9 cellular contexts compared by ENCODE assay signal in genomic region chr1:233113009-233113712, GRCh38.
A peak's percentile ranks its signal among the peaks of the same experiment; 100 is the strongest.
DNase-seq lines count a peak whose midpoint lies in the region; ATAC-seq and FAIRE-seq lines count a peak whose summit lies in the region.
"Had no signal": no experiment of that assay in that cellular context is flagged by ENCODE, and none has a peak within 500 bp of the region (broad histone marks: within the 10 kb centered on the region; RNA-seq: fewer than 3 reads in every experiment).

No MANE protein-coding gene starts in this region.

- H3K4me3 Mint-ChIP-seq in naive thymus-derived CD4-positive, alpha-beta T cell = peak overlapping the region in 1 of 10 donors; percentile 69
- H3K4me3 Mint-ChIP-seq: activated B cell treated with CpG ODN at 0.5 μM for 24 hours had no signal

- H3K27ac Mint-ChIP-seq in naive thymus-derived CD4-positive, alpha-beta T cell = peak overlapping the region in 1 of 9 donors; percentile 85
- H3K27ac Mint-ChIP-seq: activated B cell treated with CpG ODN at 0.5 μM for 24 hours had no signal

- CTCF ChIA-PET in naive thymus-derived CD4-positive, alpha-beta T cell (lab: Charles Lee) = interaction anchor here (0.6 kb wide), 1 partner anchor 54 kb away, joined by 3 read pairs; no protein-coding TSS in a partner anchor

- peaks cover 0 to 4% (median 0%) of the 10 kb centered on the region in 3 experiments for H3K36me3 ChIP-seq in naive thymus-derived CD4-positive, alpha-beta T cell (ENCODE audit: control insufficient read depth in 2 of 3, insufficient read depth in 3 of 3, low read length in 3 of 3)

- no peaks in the 10 kb centered on the region for H3K4me1 ChIP-seq in naive thymus-derived CD4-positive, alpha-beta T cell (ENCODE audit: control insufficient read depth in 2 of 2, insufficient read depth in 2 of 2, low read length in 2 of 2)

- H3K4me1 Mint-ChIP-seq in naive thymus-derived CD4-positive, alpha-beta T cell = peaks cover 0 to 45% (median 14%) of the 10 kb centered on the region in 7 donors
- H3K4me1 Mint-ChIP-seq: activated B cell treated with CpG ODN at 0.5 μM for 24 hours had no signal

- no peak overlapping the region for H3K27ac ChIP-seq in naive thymus-derived CD4-positive, alpha-beta T cell (ENCODE audit: low read depth, low read length)

- peaks cover 3 to 74% (median 59%) of the 10 kb centered on the region in 5 donors for H3K36me3 Mint-ChIP-seq in naive thymus-derived CD4-positive, alpha-beta T cell

- DNase-seq in CMK (ENCODE audit: low read depth) (peak; percentile 34), HTR-8/SVneo (ENCODE audit: insufficient read length, low spot score) (peak; percentile 80), fibroblast of gingiva (ENCODE audit: low read depth) (peak; percentile 99), DMS79 treated with DMSO at 0.1 percent for 48 hours (lab: John Stamatoyannopoulos, UW) (no peak)
- peak in 1 of 9 donors; percentile 37 for DNase-seq in naive thymus-derived CD4-positive, alpha-beta T cell
- DNase-seq: activated B cell treated with CpG ODN at 0.5 μM for 24 hours had no signal

- intact Hi-C loops in naive thymus-derived CD4-positive, alpha-beta T cell (cut with micrococcal nuclease) = loop anchor here in 1 of 2 donors (1.0 to 5.0 kb wide), 2 partner anchors 163 to 306 kb away; partner anchors contain the start of genes MAP10 and NTPCR

- no peaks in the 10 kb centered on the region for H3K27me3 Mint-ChIP-seq in naive thymus-derived CD4-positive, alpha-beta T cell
- H3K27me3 Mint-ChIP-seq: activated B cell treated with CpG ODN at 0.5 μM for 24 hours had no signal

- no peaks in the 10 kb centered on the region for H3K27me3 ChIP-seq in naive thymus-derived CD4-positive, alpha-beta T cell (ENCODE audit: control insufficient read depth in 2 of 2, insufficient read depth in 2 of 2, low read length in 2 of 2)

- no peak overlapping the region for H3K4me3 ChIP-seq in naive thymus-derived CD4-positive, alpha-beta T cell (ENCODE audit: low read length)

- no peaks in the 10 kb centered on the region for H3K9me3 Mint-ChIP-seq in naive thymus-derived CD4-positive, alpha-beta T cell
- H3K9me3 Mint-ChIP-seq: activated B cell treated with CpG ODN at 0.5 μM for 24 hours had no signal

- POLR2A ChIA-PET in naive thymus-derived CD4-positive, alpha-beta T cell (lab: Charles Lee) = no interaction called here

- H3K9me3 ChIP-seq in naive thymus-derived CD4-positive, alpha-beta T cell (ENCODE audit: control insufficient read depth in 2 of 3, low read length in 3 of 3) = no peaks in the 10 kb centered on the region

- FAIRE-seq in HTR-8/SVneo (lab: Jason Lieb, UNC) (peak; percentile 99), TTC549 (lab: Jason Lieb, UNC) (peak; percentile 68)

- ATAC-seq in GM19438 (IDR thresholded peaks at IDR 0.05; ENCODE audit: low read depth, unreplicated experiment) = peak; percentile 78
- ATAC-seq in naive thymus-derived CD4-positive, alpha-beta T cell = peak; percentile 91
- ATAC-seq in GM19023 (IDR thresholded peaks at IDR 0.05; ENCODE audit: unreplicated experiment) = no peak
